Comparison of ENCODE assay signal across 11 cellular contexts in genomic region chr22:49968313-49968830, GRCh38. TPM values are rescaled to one million over a fixed set of nuclear protein-coding genes. Genes with fewer than 3 reads are reported as not detected.
A peak's percentile ranks its signal among the peaks of the same experiment; 100 is the strongest.
DNase-seq lines count a peak whose midpoint lies in the region; ATAC-seq and TF ChIP-seq lines count a peak whose summit lies in the region.
"Had no signal": no experiment of that assay in that cellular context is flagged by ENCODE, and none has a peak within 500 bp of the region (broad histone marks: within the 10 kb centered on the region; RNA-seq: fewer than 3 reads in every experiment).

No MANE protein-coding gene starts in this region.

- H3K27ac ChIP-seq in coronary artery (peak overlapping the region; percentile 43 to 99), transverse colon (peak overlapping the region; percentile 93 to 95 (median 94))
- H3K27ac ChIP-seq: C4-2B, GM23248 had no signal

- peaks cover 0 to 3% (median 0%) of the 10 kb centered on the region in 3 donors for H3K27me3 Mint-ChIP-seq in naive B cell

- H3K9me3 ChIP-seq in transverse colon, result no peaks in the 10 kb centered on the region

- H3K4me3 ChIP-seq in coronary artery (no peak overlapping the region), transverse colon (no peak overlapping the region)

- H3K4me3 Mint-ChIP-seq in naive B cell, result peak overlapping the region in 1 of 8 donors; percentile 97

- H3K9me3 Mint-ChIP-seq in naive B cell, result no peaks in the 10 kb centered on the region

- no peak for TF ChIP-seq EP300 in transverse colon (IDR thresholded peaks at IDR 0.05; ENCODE audit: low read depth)

- ATAC-seq in naive B cell (ENCODE audit: low read depth in 2 of 2) (no peak), GM18909 (IDR thresholded peaks at IDR 0.05; ENCODE audit: poor library complexity, unreplicated experiment) (no peak)

- H3K36me3 ChIP-seq in transverse colon, result peaks cover 0 to 4% (median 3%) of the 10 kb centered on the region in 4 donors

- DNase-seq in activated naive CD4-positive, alpha-beta T cell treated with Interleukin-2 at 50 U/mL for 16 hours, result peak; percentile 7
- DNase-seq in activated naive CD4-positive, alpha-beta T cell (lab: John Stamatoyannopoulos, UW), result no peak
- peak; percentile 74 for DNase-seq in coronary artery (ENCODE audit: low spot score)
- no peak for DNase-seq in naive B cell
- no peak for DNase-seq in transverse colon
- DNase-seq in GF-D8 (lab: John Stamatoyannopoulos, UW), result no peak
- no peak for DNase-seq in putamen (ENCODE audit: low spot score)
- DNase-seq: NCI-H1436 had no signal

- 87 to 100% methylated on average over 1 to 4 of the region's 11 CpGs for WGBS in transverse colon (ENCODE audit: low coverage in 1 of 2), 2 donors

- in situ Hi-C loops in transverse colon (cut with MboI; ENCODE audit: low pct_ligation_motif_present in 1 of 4, low pct_unique_long_range_greater_than_20kb in 1 of 4, low sequenced_read_pairs in 3 of 4), result loop anchor here in 1 of 4 donors (25.0 kb wide), 1 partner anchor 106 kb away; the partner anchor contains the start of gene ZBED4

- peak overlapping the region in 4 of 6 donors; percentile 29 to 97 (median 77) for H3K27ac Mint-ChIP-seq in naive B cell

- no peak for TF ChIP-seq CTCF in coronary artery (IDR thresholded peaks at IDR 0.05)
- no peak for TF ChIP-seq CTCF in transverse colon (IDR thresholded peaks at IDR 0.05)

- peaks cover 37 to 62% (median 57%) of the 10 kb centered on the region in 4 donors for H3K4me1 ChIP-seq in transverse colon

- no peak for TF ChIP-seq POLR2A in transverse colon (IDR thresholded peaks at IDR 0.05)

- H3K36me3 Mint-ChIP-seq in naive B cell, result no peaks in the 10 kb centered on the region

- H3K27me3 ChIP-seq in transverse colon, result no peaks in the 10 kb centered on the region

- peaks cover 33 to 55% (median 43%) of the 10 kb centered on the region in 3 donors for H3K4me1 Mint-ChIP-seq in naive B cell

- intact Hi-C loops in transverse colon (cut with DNase I; ENCODE audit: low total_unique reads), result no loop called here

RNA-seq across cellular contexts. Expression of gene PIM3, which starts 7.8 kb away (rescaled TPM):
- 10 to 100 TPM; 46.7 to 60.7 (median 55.0) TPM for polyA plus RNA-seq in naive B cell (ENCODE audit: low read depth in 6 of 6)
- 100 to 1,000 TPM; 115 to 290 (median 147) TPM for total RNA-seq in transverse colon

RNA-seq across cellular contexts. Expression of gene IL17REL, which starts 44.2 kb away (rescaled TPM):
- polyA plus RNA-seq in naive B cell (ENCODE audit: low read depth in 6 of 6), result not detected
- total RNA-seq in transverse colon, result 1 to 10 TPM in 2 of 4 donors, under 1 TPM in 2; 0.32 to 2.2 (median 1.3) TPM
- total RNA-seq: GM23248 had no signal
- polyA plus RNA-seq: GM23248 had no signal

RNA-seq across cellular contexts. Expression of gene CRELD2, which starts 49.9 kb away (rescaled TPM):
- 10 to 100 TPM; 21.9 to 33.8 (median 28.0) TPM for polyA plus RNA-seq in naive B cell (ENCODE audit: low read depth in 6 of 6)
- 10 to 100 TPM; 31.0 to 37.9 (median 36.4) TPM for total RNA-seq in transverse colon

RNA-seq across cellular contexts. Expression of gene ALG12, which starts 50.1 kb away (rescaled TPM):
- 10 to 100 TPM; 10.1 to 17.5 (median 13.0) TPM for polyA plus RNA-seq in naive B cell (ENCODE audit: low read depth in 6 of 6)
- 10 to 100 TPM; 10.1 to 24.4 (median 18.3) TPM for total RNA-seq in transverse colon

Comparison
In these comparisons a context has a peak if more than half of its experiments do, and no peak if none do; other contexts are left out.
1. DNase-seq: peak in activated naive CD4-positive, alpha-beta T cell treated with Interleukin-2 at 50 U/mL for 16 hours (single experiment) and coronary artery (single experiment); none in activated naive CD4-positive, alpha-beta T cell (0 of 4), naive B cell (single experiment), transverse colon (single experiment), GF-D8 (single experiment) and putamen (single experiment).